In genomic region chr15:45347989-45348388, GRCh38 we compare ENCODE assay signal across 26 cellular contexts. TPM values are rescaled to one million over a fixed set of nuclear protein-coding genes. Genes with fewer than 3 reads are reported as not detected.
"Had no signal": no experiment of that assay in that cellular context is flagged by ENCODE, and none has a peak within 500 bp of the region (broad histone marks: within the 10 kb centered on the region; RNA-seq: fewer than 3 reads in every experiment).

No MANE protein-coding gene starts in this region.

- DNase-seq: naive thymus-derived CD4-positive, alpha-beta T cell; natural killer cell; pancreas; psoas muscle; right cardiac atrium; stimulated activated CD4-positive, alpha-beta T cell treated with anti-CD3 and anti-CD28 coated beads, Interleukin-15, amount 100 ng/mL, for 24 hours; stimulated activated CD4-positive, alpha-beta T cell treated with anti-CD3 and anti-CD28 coated beads, Interleukin-2, amount 100 ng/mL, for 24 hours; stimulated activated CD4-positive, alpha-beta T cell treated with anti-CD3 and anti-CD28 coated beads, Interleukin-2, amount 100 ng/mL, for 48 hours; stimulated activated CD4-positive, alpha-beta T cell treated with anti-CD3 and anti-CD28 coated beads, Interleukin-4, amount 100 ng/mL, for 24 hours; stimulated activated naive B cell treated with anti-CD40 and anti-IgM and Interleukin-4, amounts not matched to agents 10 μg/mL and 1 μg/mL and 100 μg/mL, for 72 hours; stimulated activated naive CD4-positive, alpha-beta T cell treated with Interleukin-2 at 50 U/mL for 16 hours; stomach; thyroid gland; trophoblast cell; upper lobe of left lung had no signal

- H3K36me3 Mint-ChIP-seq: naive thymus-derived CD4-positive, alpha-beta T cell; natural killer cell; neural progenitor cell; stimulated activated effector memory CD8-positive, alpha-beta T cell treated with anti-CD3 and anti-CD28 coated beads, Interleukin-12 subunit alpha, Interleukin-12 subunit beta, amount 100 ng/mL, for 72 hours; stimulated activated naive B cell treated with anti-CD40 and anti-IgM and Interleukin-4, amounts not matched to agents 10 μg/mL and 1 μg/mL and 100 μg/mL, for 72 hours had no signal

- FAIRE-seq: pancreas, urothelium cell line had no signal

- H2AFZ ChIP-seq: neural progenitor cell had no signal

- H3K4me3 Mint-ChIP-seq: naive thymus-derived CD4-positive, alpha-beta T cell; natural killer cell; nephron; neural progenitor cell; stimulated activated effector memory CD8-positive, alpha-beta T cell treated with anti-CD3 and anti-CD28 coated beads, Interleukin-12 subunit alpha, Interleukin-12 subunit beta, amount 100 ng/mL, for 72 hours; stimulated activated naive B cell treated with anti-CD40 and anti-IgM and Interleukin-4, amounts not matched to agents 10 μg/mL and 1 μg/mL and 100 μg/mL, for 72 hours; stimulated activated naive CD8-positive, alpha-beta T cell treated with anti-CD3 and anti-CD28 coated beads, Interleukin-15, Interleukin-2, amounts not matched to agents 100 ng/mL and 50 ng/mL, for 24 hours had no signal

- ATAC-seq: naive thymus-derived CD4-positive, alpha-beta T cell; natural killer cell; pancreas; psoas muscle; right cardiac atrium; sciatic nerve; stimulated activated effector memory CD8-positive, alpha-beta T cell treated with anti-CD3 and anti-CD28 coated beads, Interleukin-12 subunit alpha, Interleukin-12 subunit beta, amount 100 ng/mL, for 72 hours; stimulated activated naive B cell treated with anti-CD40 and anti-IgM and Interleukin-4, amounts not matched to agents 10 μg/mL and 1 μg/mL and 100 μg/mL, for 72 hours had no signal

- H3K4me3 ChIP-seq: neural progenitor cell, pancreas, psoas muscle, skin epidermis, stomach, thoracic aorta, thyroid gland, tibial nerve, upper lobe of left lung, vagina had no signal

- H3K4me2 ChIP-seq: neural progenitor cell had no signal

- H3K36me3 ChIP-seq: neural progenitor cell, pancreas, stomach, thoracic aorta, thyroid gland, tibial nerve, upper lobe of left lung, vagina had no signal

- H3K9ac ChIP-seq: neural progenitor cell had no signal

- H3K27me3 ChIP-seq: neural progenitor cell, pancreas, thyroid gland, tibial nerve, upper lobe of left lung, vagina had no signal

- H3K27ac ChIP-seq: neural progenitor cell, psoas muscle, skin epidermis, stomach, thoracic aorta, thyroid gland, upper lobe of left lung, vagina had no signal

- H3K9me3 ChIP-seq: pancreas, psoas muscle, stomach, thoracic aorta, thyroid gland, tibial nerve, upper lobe of left lung, vagina had no signal

- H3K9me3 Mint-ChIP-seq: naive thymus-derived CD4-positive, alpha-beta T cell; natural killer cell; nephron; neural progenitor cell; stimulated activated effector memory CD8-positive, alpha-beta T cell treated with anti-CD3 and anti-CD28 coated beads, Interleukin-12 subunit alpha, Interleukin-12 subunit beta, amount 100 ng/mL, for 72 hours; stimulated activated naive B cell treated with anti-CD40 and anti-IgM and Interleukin-4, amounts not matched to agents 10 μg/mL and 1 μg/mL and 100 μg/mL, for 72 hours; stimulated activated naive CD8-positive, alpha-beta T cell treated with anti-CD3 and anti-CD28 coated beads, Interleukin-15, Interleukin-2, amounts not matched to agents 100 ng/mL and 50 ng/mL, for 24 hours had no signal

- H3K4me1 ChIP-seq: neural progenitor cell, psoas muscle, vagina had no signal

- H3K27ac Mint-ChIP-seq: naive thymus-derived CD4-positive, alpha-beta T cell; natural killer cell; nephron; neural progenitor cell; stimulated activated effector memory CD8-positive, alpha-beta T cell treated with anti-CD3 and anti-CD28 coated beads, Interleukin-12 subunit alpha, Interleukin-12 subunit beta, amount 100 ng/mL, for 72 hours; stimulated activated naive B cell treated with anti-CD40 and anti-IgM and Interleukin-4, amounts not matched to agents 10 μg/mL and 1 μg/mL and 100 μg/mL, for 72 hours; stimulated activated naive CD8-positive, alpha-beta T cell treated with anti-CD3 and anti-CD28 coated beads, Interleukin-15, Interleukin-2, amounts not matched to agents 100 ng/mL and 50 ng/mL, for 24 hours had no signal

- H3K4me1 Mint-ChIP-seq: naive thymus-derived CD4-positive, alpha-beta T cell; natural killer cell; nephron; stimulated activated effector memory CD8-positive, alpha-beta T cell treated with anti-CD3 and anti-CD28 coated beads, Interleukin-12 subunit alpha, Interleukin-12 subunit beta, amount 100 ng/mL, for 72 hours; stimulated activated naive B cell treated with anti-CD40 and anti-IgM and Interleukin-4, amounts not matched to agents 10 μg/mL and 1 μg/mL and 100 μg/mL, for 72 hours had no signal

RNA-seq across cellular contexts. Expression of gene GATM, which starts 30.4 kb away (rescaled TPM):
- total RNA-seq: osteocyte had no signal
